Comparison of ENCODE assay signal across 29 cellular contexts in the genomic region with DNA sequence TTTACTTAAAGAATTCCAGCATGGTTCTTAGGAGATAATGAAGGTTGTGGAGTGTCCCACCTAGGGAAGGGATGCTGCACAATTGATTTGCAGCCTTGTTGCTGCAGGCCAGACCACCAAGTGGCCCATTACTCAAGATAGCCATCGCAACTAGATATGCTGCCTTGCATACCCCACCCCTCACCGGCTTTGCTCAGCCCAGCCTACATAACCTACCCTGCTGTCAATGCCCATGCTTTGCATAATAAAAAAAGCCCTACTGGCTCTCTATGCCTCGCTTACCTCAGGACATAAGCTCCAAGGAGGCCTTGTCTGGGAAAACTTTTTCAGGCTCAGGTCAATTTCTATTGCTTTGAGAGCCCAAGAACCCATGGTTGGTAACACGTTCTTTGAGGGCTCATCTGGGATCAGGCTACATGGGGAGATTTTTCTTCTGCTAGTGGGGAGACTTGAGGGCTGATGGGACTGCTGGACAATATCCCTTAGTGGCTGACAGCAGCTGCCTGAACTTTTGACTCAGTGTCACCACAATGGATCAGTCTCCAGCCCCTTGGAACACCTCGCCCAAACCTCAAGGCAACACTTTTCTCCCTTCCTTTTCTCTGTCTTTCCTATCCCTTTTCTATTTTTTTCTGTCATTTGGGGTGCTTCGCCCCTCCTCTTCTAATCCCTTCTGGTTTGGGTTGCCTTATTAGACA. TPM values are rescaled to one million over a fixed set of nuclear protein-coding genes. Genes with fewer than 3 reads are reported as not detected.
DNase-seq lines count a peak whose midpoint lies in the region; ATAC-seq and TF ChIP-seq lines count a peak whose summit lies in the region.
"Had no signal": no experiment of that assay in that cellular context is flagged by ENCODE, and none has a peak within 500 bp of the region (broad histone marks: within the 10 kb centered on the region; RNA-seq: fewer than 3 reads in every experiment).

No MANE protein-coding gene starts in this region.

- H3K27me3 Mint-ChIP-seq in GM23338 (ENCODE audit: insufficient read depth, low read depth, poor library complexity) (peaks cover 7% of the 10 kb centered on the region), neural progenitor cell (ENCODE audit: insufficient read depth, low read depth) (peaks cover 10% of the 10 kb centered on the region)
- H3K27me3 Mint-ChIP-seq: activated B cell treated with CpG ODN at 0.5 μM for 24 hours had no signal

- peak overlapping the region; percentile 54 for H3K4me2 ChIP-seq in GM23338
- H3K4me2 ChIP-seq in neural progenitor cell, result no peak overlapping the region

- peaks cover 11% of the 10 kb centered on the region for H3K9me3 Mint-ChIP-seq in GM23338
- peaks cover 5% of the 10 kb centered on the region for H3K9me3 Mint-ChIP-seq in neural progenitor cell
- H3K9me3 Mint-ChIP-seq: activated B cell treated with CpG ODN at 0.5 μM for 24 hours; activated naive CD8-positive, alpha-beta T cell treated with anti-CD3 and anti-CD28 coated beads for 36 hours; activated T-cell treated with anti-CD3 and anti-CD28 coated beads, Interleukin-2, amount 50 U/mL, for 4 hours; CD4-positive, alpha-beta memory T cell; memory B cell; neural crest cell; T-cell had no signal

- H3K4me3 ChIP-seq in GM23338, result no peak overlapping the region
- no peak overlapping the region for H3K4me3 ChIP-seq in NT2/D1 (ENCODE audit: insufficient read length, low read depth)
- H3K4me3 ChIP-seq in esophagus (ENCODE audit: low read depth in 1 of 2, low read length in 2 of 2), result no peak overlapping the region
- no peak overlapping the region for H3K4me3 ChIP-seq in neural progenitor cell
- no peak overlapping the region for H3K4me3 ChIP-seq in ascending aorta
- H3K4me3 ChIP-seq: cardiac muscle cell, SJCRH30 had no signal

- intact Hi-C loops in ascending aorta (cut with DNase I), result no loop called here

- H3F3A ChIP-seq in GM23338 (replicated peaks; ENCODE audit: low read depth), result 0 out of 2 replicates have a peak, but pooled peaks cover 3% of the 10 kb centered on the region
- no peaks in the 10 kb centered on the region for H3F3A ChIP-seq in neural progenitor cell (ENCODE audit: low read depth)

- H3K27ac Mint-ChIP-seq in GM23338 (peak overlapping the region; percentile 9; the same call in 1 of the 2 replicates), neural progenitor cell (peak overlapping the region; percentile 11)
- H3K27ac Mint-ChIP-seq: activated B cell treated with CpG ODN at 0.5 μM for 24 hours; activated naive CD8-positive, alpha-beta T cell treated with anti-CD3 and anti-CD28 coated beads for 36 hours; memory B cell; T-cell had no signal

- H3K9me2 ChIP-seq in GM23338 (ENCODE audit: insufficient read depth), result peaks cover 8% of the 10 kb centered on the region; the same call in 1 of the 2 replicates

- H3K9me3 ChIP-seq in NT2/D1 (ENCODE audit: insufficient read depth, low read length) (peaks cover 8% of the 10 kb centered on the region; the same call in 1 of the 2 replicates), esophagus (ENCODE audit: control insufficient read depth in 2 of 2, insufficient read depth in 1 of 2, low read depth in 1 of 2, low read length in 1 of 2) (no peaks in the 10 kb centered on the region), neural progenitor cell (ENCODE audit: low read depth) (no peaks in the 10 kb centered on the region), ascending aorta (no peaks in the 10 kb centered on the region)
- H3K9me3 ChIP-seq: SJCRH30 had no signal

- peak overlapping the region; percentile 83 for H3K27ac ChIP-seq in GM23338 (ENCODE audit: low read depth)
- peak overlapping the region; percentile 26 to 65 for H3K27ac ChIP-seq in esophagus (ENCODE audit: low read depth in 2 of 2, low read length in 1 of 2)
- no peak overlapping the region for H3K27ac ChIP-seq in neural progenitor cell
- no peak overlapping the region for H3K27ac ChIP-seq in ascending aorta
- H3K27ac ChIP-seq: cardiac muscle cell, parathyroid adenoma, SJCRH30 had no signal

- H4K20me1 ChIP-seq in GM23338 (replicated peaks; ENCODE audit: insufficient read depth) (no peaks in the 10 kb centered on the region), neural progenitor cell (ENCODE audit: low read depth) (no peaks in the 10 kb centered on the region)

- H3K36me3 ChIP-seq in GM23338 (ENCODE audit: insufficient read depth) (no peaks in the 10 kb centered on the region), NT2/D1 (ENCODE audit: insufficient read depth, insufficient read length, low read length) (no peaks in the 10 kb centered on the region), esophagus (ENCODE audit: control insufficient read depth in 2 of 2, insufficient read depth in 2 of 2, low read length in 1 of 2) (no peaks in the 10 kb centered on the region), neural progenitor cell (no peaks in the 10 kb centered on the region), ascending aorta (no peaks in the 10 kb centered on the region)
- H3K36me3 ChIP-seq: cardiac muscle cell, SJCRH30 had no signal

- peak; percentile 79 for ATAC-seq in GM23338
- ATAC-seq: activated T-cell treated with anti-CD3 and anti-CD28 coated beads, Interleukin-2, amount 50 U/mL, for 4 hours; left lobe of liver; stimulated activated naive CD8-positive, alpha-beta T cell treated with anti-CD3 and anti-CD28 coated beads, Interleukin-15, Interleukin-2, amounts not matched to agents 100 U/mL and 50 U/mL, for 24 hours; T-cell had no signal

- H3K27me3 ChIP-seq in GM23338 (ENCODE audit: insufficient read depth) (no peaks in the 10 kb centered on the region), NT2/D1 (ENCODE audit: insufficient read depth, insufficient read length) (no peaks in the 10 kb centered on the region), esophagus (ENCODE audit: control insufficient read depth in 1 of 2, insufficient read depth in 2 of 2, low read length in 2 of 2) (no peaks in the 10 kb centered on the region), neural progenitor cell (no peaks in the 10 kb centered on the region), ascending aorta (no peaks in the 10 kb centered on the region)
- H3K27me3 ChIP-seq: cardiac muscle cell, SJCRH30 had no signal

- TF ChIP-seq CTCF in GM23338 (conservative IDR thresholded peaks at IDR 0.05; ENCODE audit: low read depth in 2 of 2), result no peak
- TF ChIP-seq CTCF in neural progenitor cell (IDR thresholded peaks at IDR 0.05), result no peak
- TF ChIP-seq CTCF in ascending aorta (IDR thresholded peaks at IDR 0.05), result no peak

- no peak overlapping the region for H3K9ac ChIP-seq in NT2/D1 (ENCODE audit: insufficient read length, low read depth)
- no peak overlapping the region for H3K9ac ChIP-seq in neural progenitor cell
- H3K9ac ChIP-seq: parathyroid adenoma had no signal

- H3K79me2 ChIP-seq in GM23338 (replicated peaks; ENCODE audit: insufficient read depth) (no peaks in the 10 kb centered on the region), neural progenitor cell (ENCODE audit: low read depth) (no peaks in the 10 kb centered on the region)
- H3K79me2 ChIP-seq: parathyroid adenoma had no signal

- peaks cover 2% of the 10 kb centered on the region for H3K36me3 Mint-ChIP-seq in GM23338 (ENCODE audit: low read depth)
- no peaks in the 10 kb centered on the region for H3K36me3 Mint-ChIP-seq in neural progenitor cell
- H3K36me3 Mint-ChIP-seq: activated naive CD8-positive, alpha-beta T cell treated with anti-CD3 and anti-CD28 coated beads for 36 hours; CD4-positive, alpha-beta memory T cell; memory B cell; T-cell had no signal

- H3K4me3 Mint-ChIP-seq in GM23338 (no peak overlapping the region), neural progenitor cell (no peak overlapping the region)
- H3K4me3 Mint-ChIP-seq: activated B cell treated with CpG ODN at 0.5 μM for 24 hours; activated naive CD8-positive, alpha-beta T cell treated with anti-CD3 and anti-CD28 coated beads for 36 hours; activated T-cell treated with anti-CD3 and anti-CD28 coated beads, Interleukin-2, amount 50 U/mL, for 4 hours; CD4-positive, alpha-beta memory T cell; memory B cell; neural crest cell; T-cell had no signal

- H2AFZ ChIP-seq in GM23338, result no peak overlapping the region; the same call in 1 of the 2 replicates
- H2AFZ ChIP-seq in neural progenitor cell (replicated peaks), result no peak overlapping the region
- H2AFZ ChIP-seq: parathyroid adenoma had no signal

- DNase-seq in GM23338 (ENCODE audit: low spot score) (no peak), NT2/D1 (ENCODE audit: low read depth, low spot score) (peak; percentile 40), neural progenitor cell (ENCODE audit: low spot score) (no peak), NCI-H748 (lab: John Stamatoyannopoulos, UW; ENCODE audit: unreplicated experiment) (no peak), GF-D8 (lab: John Stamatoyannopoulos, UW) (no peak), ascending aorta (ENCODE audit: low spot score in 2 of 2) (no peak)
- DNase-seq: activated B cell treated with CpG ODN at 0.5 μM for 24 hours; activated gamma-delta T cell; activated naive CD8-positive, alpha-beta T cell treated with anti-CD3 and anti-CD28 coated beads for 36 hours; activated T-cell treated with anti-CD3 and anti-CD28 coated beads, Interleukin-2, amount 50 U/mL, for 4 hours; anterior cingulate cortex; CD4-positive, alpha-beta memory T cell; hypothalamus; Karpas-422; NCI-H1417 treated with DMSO at 0.1 percent for 48 hours; NCI-H2029 treated with DMSO at 0.1 percent for 48 hours; NCI-H2227 treated with DMSO at 0.1 percent for 48 hours; NCI-H69; SJCRH30; small intestine; stimulated activated CD4-positive, alpha-beta T cell treated with anti-CD3 and anti-CD28 coated beads, Interleukin-1b, Interleukin-23, amount 100 ng/mL, for 48 hours; stimulated activated naive CD8-positive, alpha-beta T cell treated with anti-CD3 and anti-CD28 coated beads, Interleukin-15, Interleukin-2, amounts not matched to agents 100 U/mL and 50 U/mL, for 24 hours; T-cell had no signal

- peaks cover 28% of the 10 kb centered on the region for H3K4me1 ChIP-seq in GM23338 (ENCODE audit: insufficient read depth)
- H3K4me1 ChIP-seq in NT2/D1 (ENCODE audit: insufficient read depth, insufficient read length), result peaks cover 15% of the 10 kb centered on the region
- peaks cover 5% of the 10 kb centered on the region in 2 donors for H3K4me1 ChIP-seq in esophagus (ENCODE audit: control insufficient read depth in 2 of 2, insufficient read depth in 2 of 2, low read length in 1 of 2)
- peaks cover 14% of the 10 kb centered on the region for H3K4me1 ChIP-seq in neural progenitor cell
- H3K4me1 ChIP-seq in ascending aorta, result no peaks in the 10 kb centered on the region
- H3K4me1 ChIP-seq: SJCRH30 had no signal

- peaks cover 36% of the 10 kb centered on the region for H3K4me1 Mint-ChIP-seq in GM23338
- H3K4me1 Mint-ChIP-seq in neural progenitor cell, result peaks cover 16% of the 10 kb centered on the region
- H3K4me1 Mint-ChIP-seq: activated B cell treated with CpG ODN at 0.5 μM for 24 hours; activated naive CD8-positive, alpha-beta T cell treated with anti-CD3 and anti-CD28 coated beads for 36 hours; CD4-positive, alpha-beta memory T cell; memory B cell; neural crest cell; T-cell had no signal

- 80 to 84% methylated on average over 6 of the region's 6 CpGs for WGBS in esophagus, 2 donors

RNA-seq across cellular contexts. Expression of a gene that starts 38.3 kb away (rescaled TPM):
- 52.1 and 55.0 TPM in 2 replicates for total RNA-seq in GM23338 (2014; rRNA removed; shearing (Covaris generic))
- polyA plus RNA-seq in GM23338 (2016; fragmentation: Nextera tagmentation; extraction: Ambion mirVana), result 46.6 and 52.6 TPM in 2 replicates
- polyA plus RNA-seq in esophagus, result 10 to 100 TPM; 51.1 to 98.3 TPM
- 28.7 and 39.5 TPM in 2 replicates for total RNA-seq in neural progenitor cell (ENCODE audit: low replicate concordance)
- total RNA-seq in ascending aorta, result 76.2 TPM

RNA-seq across cellular contexts. Expression of a gene that starts 55.4 kb away (rescaled TPM):
- total RNA-seq in GM23338 (2014; rRNA removed; shearing (Covaris generic)), result 18.5 and 23.7 TPM in 2 replicates
- polyA plus RNA-seq in GM23338 (2016; fragmentation: Nextera tagmentation; extraction: Ambion mirVana) (32.0 and 32.2 TPM in 2 replicates), esophagus (1 to 10 TPM; 8.8 to 9.4 TPM)
- total RNA-seq in neural progenitor cell (ENCODE audit: low replicate concordance) (25.4 and 40.0 TPM in 2 replicates), ascending aorta (4.8 TPM)

Comparison
In these comparisons a context has a peak if more than half of its experiments do, and no peak if none do; other contexts are left out.
1. H3K27ac ChIP-seq: peak in GM23338 (single experiment) and esophagus (2 of 2); none in neural progenitor cell (single experiment) and ascending aorta (0 of 2).